9 cellular contexts compared by ENCODE assay signal in genomic region chr17:2057714-2058520, GRCh38. TPM values are rescaled to one million over a fixed set of nuclear protein-coding genes. Genes with fewer than 3 reads are reported as not detected.
DNase-seq lines count a peak whose midpoint lies in the region; ATAC-seq and TF ChIP-seq lines count a peak whose summit lies in the region.
"Had no signal": no experiment of that assay in that cellular context is flagged by ENCODE, and none has a peak within 500 bp of the region (broad histone marks: within the 10 kb centered on the region; RNA-seq: fewer than 3 reads in every experiment).

No MANE protein-coding gene starts in this region.

- H3K36me3 Mint-ChIP-seq in activated CD4-positive, alpha-beta T cell treated with anti-CD3 and anti-CD28 coated beads, Interleukin-2, amount 10 ng/mL, durations not matched to agents 24 days and 14 days (ENCODE audit: low read depth), result peaks cover 34% of the 10 kb centered on the region

- H3K9me3 ChIP-seq in adrenal gland (replicated peaks in 1 of 3) (no peaks in the 10 kb centered on the region), right lobe of liver (no peaks in the 10 kb centered on the region), thymus (ENCODE audit: control insufficient read depth) (peaks cover 1% of the 10 kb centered on the region)

- H3K4me1 ChIP-seq in adrenal gland (replicated peaks in 1 of 2), result peaks cover 6 to 27% of the 10 kb centered on the region in 2 donors
- H3K4me1 ChIP-seq in right lobe of liver, result peaks cover 0 to 33% (median 5%) of the 10 kb centered on the region in 4 donors
- peaks cover 42% of the 10 kb centered on the region for H3K4me1 ChIP-seq in thymus (ENCODE audit: control insufficient read depth, insufficient read depth, low read length)

- H3K4me3 Mint-ChIP-seq in activated CD4-positive, alpha-beta T cell treated with anti-CD3 and anti-CD28 coated beads, Interleukin-2, amount 10 ng/mL, durations not matched to agents 24 days and 14 days, result peak overlapping the region; percentile 67

- in situ Hi-C loops in KBM-7 (cut with MboI; ENCODE audit: low pct_unique_long_range_greater_than_20kb, low sequenced_read_pairs), result loop anchor here (25.0 kb wide), 1 partner anchor 179 kb away; no protein-coding TSS in a partner anchor

- H3K4me1 Mint-ChIP-seq in activated CD4-positive, alpha-beta T cell treated with anti-CD3 and anti-CD28 coated beads, Interleukin-2, amount 10 ng/mL, durations not matched to agents 24 days and 14 days, result peaks cover 36% of the 10 kb centered on the region

- H3K36me3 ChIP-seq in adrenal gland (replicated peaks in 1 of 2) (no peaks in the 10 kb centered on the region), right lobe of liver (no peaks in the 10 kb centered on the region), thymus (ENCODE audit: control insufficient read depth, insufficient read depth) (peaks cover 23% of the 10 kb centered on the region)

- H3K9me3 Mint-ChIP-seq in activated CD4-positive, alpha-beta T cell treated with anti-CD3 and anti-CD28 coated beads, Interleukin-2, amount 10 ng/mL, durations not matched to agents 24 days and 14 days, result no peaks in the 10 kb centered on the region

- TF ChIP-seq CTCF in adrenal gland (IDR thresholded peaks at IDR 0.05), result no peak
- TF ChIP-seq CTCF in right lobe of liver (IDR thresholded peaks at IDR 0.05), result no peak

- H3K27ac Mint-ChIP-seq in activated CD4-positive, alpha-beta T cell treated with anti-CD3 and anti-CD28 coated beads, Interleukin-2, amount 10 ng/mL, durations not matched to agents 24 days and 14 days, result peak overlapping the region; percentile 85

- TF ChIP-seq POLR2A in adrenal gland (IDR thresholded peaks at IDR 0.05) (no peak), right lobe of liver (IDR thresholded peaks at IDR 0.05) (no peak)

- peak; percentile 77 for DNase-seq in activated CD4-positive, alpha-beta T cell treated with anti-CD3 and anti-CD28 coated beads, Interleukin-2, amount 10 ng/mL, durations not matched to agents 24 days and 14 days
- DNase-seq in activated CD4-positive, alpha-beta T cell treated with anti-CD3 and anti-CD28 coated beads for 48 hours, result no peak
- peak in 2 of 7 donors; percentile 35 to 55 for DNase-seq in adrenal gland
- DNase-seq in right lobe of liver, result no peak
- no peak for DNase-seq in cerebellar nuclear complex (lab: John Stamatoyannopoulos, UW)
- no peak for DNase-seq in KBM-7
- DNase-seq: NCI-H1048 had no signal

- H3K27me3 Mint-ChIP-seq in activated CD4-positive, alpha-beta T cell treated with anti-CD3 and anti-CD28 coated beads, Interleukin-2, amount 10 ng/mL, durations not matched to agents 24 days and 14 days, result peaks cover 2% of the 10 kb centered on the region

- H3K4me3 ChIP-seq in adrenal gland, result peak overlapping the region in 1 of 4 donors; percentile 72
- H3K4me3 ChIP-seq in right lobe of liver, result peak overlapping the region in 1 of 3 donors; percentile 20
- H3K4me3 ChIP-seq in thymus (ENCODE audit: low read length), result peak overlapping the region; percentile 45

- ATAC-seq in right lobe of liver (no peak), GM19035 (IDR thresholded peaks at IDR 0.05; ENCODE audit: unreplicated experiment) (no peak)

- intact Hi-C loops in activated CD4-positive, alpha-beta T cell treated with anti-CD3 and anti-CD28 coated beads, Interleukin-2, amount 10 ng/mL, durations not matched to agents 24 days and 14 days (cut with micrococcal nuclease), result no loop called here
- intact Hi-C loops in adrenal gland (cut with DNase I) (loop anchor here (5.0 to 10.0 kb wide), 4 partner anchors 117 to 227 kb away; no protein-coding TSS in a partner anchor), right lobe of liver (cut with DNase I) (loop anchor here (5.0 to 10.0 kb wide), 2 partner anchors 184 to 187 kb away; no protein-coding TSS in a partner anchor)

- peak overlapping the region in 4 of 5 donors; percentile 37 to 88 (median 62) for H3K27ac ChIP-seq in adrenal gland
- H3K27ac ChIP-seq in right lobe of liver, result peak overlapping the region in 2 of 3 donors; percentile 71 to 84
- H3K27ac ChIP-seq in thymus (ENCODE audit: low read depth), result peak overlapping the region; percentile 49

- no peaks in the 10 kb centered on the region for H3K27me3 ChIP-seq in adrenal gland
- peaks cover 0 to 19% of the 10 kb centered on the region in 2 donors for H3K27me3 ChIP-seq in right lobe of liver
- H3K27me3 ChIP-seq in thymus (ENCODE audit: control insufficient read depth, insufficient read depth), result peaks cover 76% of the 10 kb centered on the region

- 45 to 65% (median 56%) methylated on average over 19 to 98 of the region's 98 CpGs for WGBS in adrenal gland, 4 donors
- 38% methylated on average over 5 of the region's 98 CpGs for WGBS in right lobe of liver (ENCODE audit: insufficient coverage, low coverage, low lambda C conversion rate, missing lambda C conversion rate)
- 27% methylated on average over 98 of the region's 98 CpGs for WGBS in thymus

RNA-seq across cellular contexts. Expression of gene HIC1, which starts 3.0 kb away (rescaled TPM):
- total RNA-seq in activated CD4-positive, alpha-beta T cell treated with anti-CD3 and anti-CD28 coated beads, Interleukin-2, amount 10 ng/mL, durations not matched to agents 24 days and 14 days, result 49.4 and 51.6 TPM in 2 replicates
- total RNA-seq in adrenal gland (10 to 100 TPM in 7 of 8 donors, 1 to 10 TPM in 1; 9.8 to 61.8 (median 31.5) TPM), right lobe of liver (10 to 100 TPM in 2 of 6 experiments, 1 to 10 TPM in 4; 4.7 to 14.8 (median 6.1) TPM)
- polyA plus RNA-seq in adrenal gland (10 to 100 TPM in 1 of 3 donors, 1 to 10 TPM in 1, under 1 TPM in 1; 0.92 to 16.7 (median 7.7) TPM), thymus (4.2 TPM)

RNA-seq across cellular contexts. Expression of gene OVCA2, which starts 16.1 kb away (rescaled TPM):
- 36.5 and 37.7 TPM in 2 replicates for total RNA-seq in activated CD4-positive, alpha-beta T cell treated with anti-CD3 and anti-CD28 coated beads, Interleukin-2, amount 10 ng/mL, durations not matched to agents 24 days and 14 days
- 10 to 100 TPM; 37.2 to 75.9 (median 55.6) TPM for total RNA-seq in adrenal gland
- 100 to 1,000 TPM in 2 of 3 donors, 10 to 100 TPM in 1; 57.5 to 155 (median 102) TPM for polyA plus RNA-seq in adrenal gland
- 10 to 100 TPM; 10.3 to 36.2 (median 14.8) TPM for total RNA-seq in right lobe of liver
- 81.8 TPM for polyA plus RNA-seq in thymus

RNA-seq across cellular contexts. Expression of gene DPH1, which starts 28.0 kb away (rescaled TPM):
- total RNA-seq in activated CD4-positive, alpha-beta T cell treated with anti-CD3 and anti-CD28 coated beads, Interleukin-2, amount 10 ng/mL, durations not matched to agents 24 days and 14 days, result 50.8 and 55.9 TPM in 2 replicates
- 10 to 100 TPM; 37.7 to 65.3 (median 57.7) TPM for total RNA-seq in adrenal gland
- 100 to 1,000 TPM in 1 of 3 donors, 10 to 100 TPM in 2; 34.3 to 100 (median 69.7) TPM for polyA plus RNA-seq in adrenal gland
- 10 to 100 TPM; 20.0 to 41.1 (median 25.4) TPM for total RNA-seq in right lobe of liver
- polyA plus RNA-seq in thymus, result 26.4 TPM

RNA-seq across cellular contexts. Expression of gene RTN4RL1, which starts 32.8 kb away (rescaled TPM):
- total RNA-seq in activated CD4-positive, alpha-beta T cell treated with anti-CD3 and anti-CD28 coated beads, Interleukin-2, amount 10 ng/mL, durations not matched to agents 24 days and 14 days, result 1.1 and 1.2 TPM in 2 replicates
- total RNA-seq in adrenal gland, result 1 to 10 TPM; 5.1 to 9.4 (median 8.0) TPM
- polyA plus RNA-seq in adrenal gland, result 1 to 10 TPM; 1.8 to 2.4 (median 1.9) TPM
- 1 to 10 TPM in 5 of 6 experiments, under 1 TPM in 1; 0.54 to 2.6 (median 1.4) TPM for total RNA-seq in right lobe of liver
- 0.68 TPM for polyA plus RNA-seq in thymus
